7 cellular contexts compared by ENCODE assay signal in the genomic region with DNA sequence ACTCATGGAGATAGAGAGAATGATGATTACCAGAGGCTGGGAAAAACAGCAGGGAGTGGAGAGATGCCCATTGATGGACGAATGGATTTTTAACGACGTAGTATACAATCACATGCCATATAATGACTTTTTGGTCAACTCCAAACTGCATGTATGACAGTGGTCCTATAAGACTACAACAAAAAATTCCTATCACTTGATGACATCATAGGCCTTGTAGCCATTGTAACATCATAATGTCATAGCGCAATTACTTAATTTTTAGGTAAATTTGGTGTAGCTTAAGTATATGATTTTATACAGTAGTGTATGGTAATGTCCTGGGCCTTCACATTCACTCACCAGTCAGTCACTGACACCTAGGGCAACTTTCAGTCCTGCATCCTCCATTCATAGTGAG.
"Had no signal": no experiment of that assay in that cellular context is flagged by ENCODE, and none has a peak within 500 bp of the region (broad histone marks: within the 10 kb centered on the region; RNA-seq: fewer than 3 reads in every experiment).

No MANE protein-coding gene starts in this region.

- DNase-seq: GDM1, GF-D8 had no signal

- FAIRE-seq: G401.6, GM12891, GM12892, GM18507, GM19239 had no signal
